Comparison of ENCODE assay signal across 18 cellular contexts in the genomic region with DNA sequence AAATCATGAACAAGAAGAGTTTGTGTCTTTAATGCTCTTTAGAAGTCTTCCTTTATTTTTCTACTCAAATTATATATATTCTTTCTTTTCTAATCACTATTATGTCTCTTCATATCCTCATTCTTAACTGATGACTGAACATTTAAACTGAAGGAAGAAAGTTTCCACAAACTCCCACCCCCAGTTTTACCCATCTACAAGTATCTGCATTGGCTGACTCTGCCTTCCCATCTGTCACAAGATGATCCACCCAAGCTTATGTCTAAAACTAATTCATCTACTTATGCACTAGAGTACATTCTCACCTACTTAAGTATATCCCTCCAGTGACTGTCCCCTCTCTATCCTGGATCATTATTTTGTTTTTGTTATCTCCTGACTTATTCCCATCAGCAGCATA.
A peak's percentile ranks its signal among the peaks of the same experiment; 100 is the strongest.
DNase-seq lines count a peak whose midpoint lies in the region; ATAC-seq, FAIRE-seq and TF ChIP-seq lines count a peak whose summit lies in the region.
"Had no signal": no experiment of that assay in that cellular context is flagged by ENCODE, and none has a peak within 500 bp of the region (broad histone marks: within the 10 kb centered on the region; RNA-seq: fewer than 3 reads in every experiment).

No MANE protein-coding gene starts in this region.

- in situ Hi-C loops in brain microvascular endothelial cell (cut with HindIII; ENCODE audit: low pct_ligation_motif_present, low sequenced_read_pairs) = no loop called here

- POLR2A ChIA-PET in naive thymus-derived CD8-positive, alpha-beta T cell (lab: Charles Lee) = no interaction called here

- H3K4me3 ChIP-seq in brain microvascular endothelial cell (ENCODE audit: low read depth, low read length) = no peak overlapping the region
- H3K4me3 ChIP-seq: MG63, Peyer's patch had no signal

- no peak overlapping the region for H3K4me3 Mint-ChIP-seq in osteocyte (ENCODE audit: unreplicated experiment)
- H3K4me3 Mint-ChIP-seq in naive thymus-derived CD8-positive, alpha-beta T cell = no peak overlapping the region

- H3K27me3 Mint-ChIP-seq in osteocyte (ENCODE audit: unreplicated experiment) = no peaks in the 10 kb centered on the region
- no peaks in the 10 kb centered on the region for H3K27me3 Mint-ChIP-seq in naive thymus-derived CD8-positive, alpha-beta T cell

- ATAC-seq in naive thymus-derived CD8-positive, alpha-beta T cell = no peak

- H3K36me3 ChIP-seq in brain microvascular endothelial cell (replicated peaks) = no peaks in the 10 kb centered on the region
- H3K36me3 ChIP-seq: BE2C, MG63, Peyer's patch had no signal

- H3K9me3 Mint-ChIP-seq in osteocyte (ENCODE audit: unreplicated experiment) = peaks cover 12% of the 10 kb centered on the region
- peaks cover 0 to 16% (median 4%) of the 10 kb centered on the region in 9 donors for H3K9me3 Mint-ChIP-seq in naive thymus-derived CD8-positive, alpha-beta T cell

- no peak overlapping the region for H3K27ac ChIP-seq in brain microvascular endothelial cell
- H3K27ac ChIP-seq: Peyer's patch had no signal

- no peaks in the 10 kb centered on the region for H3K27me3 ChIP-seq in brain microvascular endothelial cell (replicated peaks)
- H3K27me3 ChIP-seq: BE2C, MG63, Peyer's patch had no signal

- peak overlapping the region; percentile 50 for H3K27ac Mint-ChIP-seq in osteocyte (ENCODE audit: unreplicated experiment)
- no peak overlapping the region for H3K27ac Mint-ChIP-seq in naive thymus-derived CD8-positive, alpha-beta T cell

- no peak for FAIRE-seq in H54 (lab: Jason Lieb, UNC)
- FAIRE-seq: GM12891, H1 had no signal

- no peak for TF ChIP-seq POLR2A in H54 (IDR thresholded peaks at IDR 0.05; ENCODE audit: low read depth, low read length)

- H3K36me3 Mint-ChIP-seq in osteocyte (ENCODE audit: unreplicated experiment) = peaks cover 4% of the 10 kb centered on the region
- H3K36me3 Mint-ChIP-seq in naive thymus-derived CD8-positive, alpha-beta T cell = no peaks in the 10 kb centered on the region

- DNase-seq in EL = peak; percentile 28
- peak; percentile 78 for DNase-seq in NCI-H82 (lab: John Stamatoyannopoulos, UW)
- DNase-seq in brain microvascular endothelial cell = peak; percentile 29
- no peak for DNase-seq in osteocyte (ENCODE audit: extremely low spot score, unreplicated experiment)
- DNase-seq in dedifferentiated amniotic fluid mesenchymal stem cell (ENCODE audit: extremely low spot score) = no peak
- DNase-seq in H54 (ENCODE audit: insufficient read length, low spot score) = no peak
- DNase-seq in naive thymus-derived CD8-positive, alpha-beta T cell = no peak
- DNase-seq: BE2C, DMS79, Karpas-422, MG63, NCI-H1048, NCI-H1417 treated with DMSO at 0.1 percent for 48 hours, NCI-H187, NCI-H748 treated with DMSO at 0.1 percent for 48 hours, Peyer's patch had no signal

- H3K4me1 Mint-ChIP-seq in osteocyte (ENCODE audit: unreplicated experiment) = peaks cover 20% of the 10 kb centered on the region
- H3K4me1 Mint-ChIP-seq in naive thymus-derived CD8-positive, alpha-beta T cell = no peaks in the 10 kb centered on the region

- TF ChIP-seq CTCF in brain microvascular endothelial cell (IDR thresholded peaks at IDR 0.05; ENCODE audit: low read depth, low read length, missing control alignments) (no peak), osteocyte (IDR thresholded peaks at IDR 0.05) (no peak)

Comparison
In these comparisons a context has a peak if more than half of its experiments do, and no peak if none do; other contexts are left out.
1. DNase-seq: peak in EL (single experiment), NCI-H82 (single experiment) and brain microvascular endothelial cell (single experiment); none in osteocyte (single experiment), dedifferentiated amniotic fluid mesenchymal stem cell (single experiment), H54 (single experiment) and naive thymus-derived CD8-positive, alpha-beta T cell (0 of 10).